In the genomic region with DNA sequence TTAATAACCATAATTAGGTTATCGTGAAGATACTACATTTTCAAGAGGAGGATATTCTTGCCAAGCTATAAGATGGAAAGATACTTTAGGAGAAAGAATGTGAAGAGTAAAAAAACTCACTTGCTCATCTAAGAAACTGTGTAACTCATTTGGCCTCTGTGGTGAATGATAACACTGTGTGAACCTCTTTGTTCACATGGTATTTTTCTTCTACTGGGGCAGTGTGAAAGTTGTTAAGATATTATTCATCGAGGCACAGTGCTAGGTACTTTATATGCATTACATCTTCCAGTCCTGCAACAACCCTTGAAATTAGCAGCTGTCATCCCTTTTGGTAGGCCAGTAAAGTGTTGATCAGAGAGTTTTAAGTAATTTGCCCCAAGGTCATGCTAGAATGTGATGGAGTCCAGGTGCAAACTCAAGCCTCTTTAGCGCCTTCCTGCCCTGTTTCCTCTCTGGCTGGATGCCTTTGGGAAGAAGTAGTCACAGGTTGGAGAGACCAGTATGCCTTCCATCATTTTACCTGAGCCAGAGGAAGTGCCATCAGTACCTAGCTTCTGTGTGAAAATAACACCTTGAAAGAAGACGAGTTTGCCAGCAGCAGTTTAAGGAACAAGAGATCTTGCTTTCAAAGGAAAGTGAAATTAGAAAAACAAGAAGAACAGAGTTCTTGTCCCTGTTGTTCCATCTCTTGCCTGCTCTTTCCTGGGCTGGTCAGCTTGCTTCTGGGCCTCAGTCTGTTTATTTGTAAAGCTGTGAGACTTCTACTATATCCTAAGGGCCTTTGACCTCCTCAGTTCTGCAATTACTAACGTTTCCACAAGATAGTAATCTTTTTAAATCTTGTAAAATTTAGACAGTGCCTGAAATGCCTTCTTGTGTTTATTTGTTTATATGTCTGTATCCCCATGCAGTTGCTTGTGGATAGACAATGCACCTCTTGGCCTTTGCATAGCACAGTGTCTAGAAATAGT, we compare ENCODE assay signal across 11 cellular contexts.
A peak's percentile ranks its signal among the peaks of the same experiment; 100 is the strongest.
DNase-seq lines count a peak whose midpoint lies in the region; ATAC-seq and TF ChIP-seq lines count a peak whose summit lies in the region.
"Had no signal": no experiment of that assay in that cellular context is flagged by ENCODE, and none has a peak within 500 bp of the region (broad histone marks: within the 10 kb centered on the region; RNA-seq: fewer than 3 reads in every experiment).

No MANE protein-coding gene starts in this region.

- no peak overlapping the region for H2AFZ ChIP-seq in PC-9

- H3K9me3 ChIP-seq in right cardiac atrium (ENCODE audit: control insufficient read depth, low read length) (no peaks in the 10 kb centered on the region), PC-9 (ENCODE audit: insufficient read depth, low read depth) (peaks cover 2% of the 10 kb centered on the region; the same call in 1 of the 2 replicates), aorta (ENCODE audit: control insufficient read depth, low read length) (no peaks in the 10 kb centered on the region), ascending aorta (no peaks in the 10 kb centered on the region)

- H3K36me3 ChIP-seq in PC-9 (ENCODE audit: low read depth) (peaks cover 43% of the 10 kb centered on the region), aorta (ENCODE audit: control insufficient read depth in 1 of 2, insufficient read depth in 2 of 2, low read length in 1 of 2) (peaks cover 0 to 2% of the 10 kb centered on the region in 2 donors), ascending aorta (no peaks in the 10 kb centered on the region)

- no TSS peak for BruUV-seq in PC-9 (replicated peaks; lab: Mats Ljungman, UMichigan)

- H3K4me1 ChIP-seq in right cardiac atrium (ENCODE audit: control insufficient read depth, insufficient read depth, low read length) = peaks cover 10% of the 10 kb centered on the region
- H3K4me1 ChIP-seq in PC-9 (replicated peaks; ENCODE audit: insufficient read depth) = peaks cover 73% of the 10 kb centered on the region
- peaks cover 7% of the 10 kb centered on the region in 2 donors for H3K4me1 ChIP-seq in aorta (ENCODE audit: control insufficient read depth in 1 of 2, insufficient read depth in 2 of 2, low read length in 2 of 2)
- peaks cover 0 to 17% of the 10 kb centered on the region in 2 donors for H3K4me1 ChIP-seq in ascending aorta

- WGBS in right cardiac atrium = 52% methylated on average over 5 of the region's 5 CpGs
- 53 to 61% methylated on average over 5 of the region's 5 CpGs for WGBS in aorta, 2 donors

- ATAC-seq in right cardiac atrium (no peak), left ventricle myocardium superior (no peak), aorta (ENCODE audit: low FRiP score) (peak; percentile 41)

- peaks cover 91% of the 10 kb centered on the region for H4K20me1 ChIP-seq in PC-9 (ENCODE audit: insufficient read depth)

- H3F3A ChIP-seq in PC-9 (ENCODE audit: insufficient read depth, low read depth) = peaks cover 87% of the 10 kb centered on the region

- H3K4me2 ChIP-seq in PC-9 = 0 out of 2 replicates have a peak overlapping the region, but pooled peaks have one; percentile 10

- intact Hi-C loops in right cardiac atrium (cut with DNase I) = no loop called here
- intact Hi-C loops in left ventricle myocardium superior (cut with micrococcal nuclease) = no loop called here
- intact Hi-C loops in PC-9 (cut with micrococcal nuclease; ENCODE audit: unreplicated experiment) = no loop called here
- intact Hi-C loops in aorta (cut with DNase I) = no loop called here
- intact Hi-C loops in ascending aorta (cut with DNase I) = no loop called here

- no peak for TF ChIP-seq CTCF in PC-9 (conservative IDR thresholded peaks at IDR 0.05)
- no peak for TF ChIP-seq CTCF in foreskin fibroblast (IDR thresholded peaks at IDR 0.05; ENCODE audit: low read depth, low read length)
- no peak for TF ChIP-seq CTCF in ascending aorta (IDR thresholded peaks at IDR 0.05)

- DNase-seq in right cardiac atrium = no peak
- DNase-seq in left ventricle myocardium superior = no peak
- DNase-seq in PC-9 = peak in 1 of 2 experiments; percentile 65
- DNase-seq in foreskin fibroblast = peak; percentile 18 to 43
- no peak for DNase-seq in aorta
- DNase-seq in amygdala (lab: John Stamatoyannopoulos, UW) = no peak
- no peak for DNase-seq in ascending aorta (ENCODE audit: low spot score in 2 of 2)
- DNase-seq in KBM-7 = no peak
- DNase-seq: hippocampal formation; NCI-H1417 treated with DMSO at 0.1 percent for 48 hours; stimulated activated CD4-positive, alpha-beta T cell treated with anti-CD3 and anti-CD28 coated beads, Interleukin-1b, Interleukin-23, amount 100 ng/mL, for 48 hours had no signal

- H3K27me3 ChIP-seq in right cardiac atrium (ENCODE audit: control insufficient read depth, insufficient read depth) (no peaks in the 10 kb centered on the region), PC-9 (ENCODE audit: insufficient read depth, low read depth) (no peaks in the 10 kb centered on the region), aorta (ENCODE audit: control insufficient read depth in 1 of 2, insufficient read depth in 2 of 2, low read length in 1 of 2) (no peaks in the 10 kb centered on the region), ascending aorta (no peaks in the 10 kb centered on the region)

- no peak overlapping the region for H3K4me3 ChIP-seq in right cardiac atrium (ENCODE audit: low read length)
- H3K4me3 ChIP-seq in PC-9 = no peak overlapping the region
- no peak overlapping the region for H3K4me3 ChIP-seq in foreskin fibroblast (ENCODE audit: low read depth in 1 of 2, low read length in 2 of 2)
- no peak overlapping the region for H3K4me3 ChIP-seq in aorta (ENCODE audit: low read length in 2 of 2)
- H3K4me3 ChIP-seq in ascending aorta = no peak overlapping the region

- H3K27ac ChIP-seq in right cardiac atrium (ENCODE audit: low read length) (peak overlapping the region; percentile 7), PC-9 (peak overlapping the region; percentile 45), aorta (ENCODE audit: low read depth in 1 of 2, low read length in 2 of 2) (no peak overlapping the region), ascending aorta (no peak overlapping the region)

- in situ Hi-C loops in KBM-7 (cut with MboI; ENCODE audit: low pct_unique_long_range_greater_than_20kb, low sequenced_read_pairs) = no loop called here

- peaks cover 100% of the 10 kb centered on the region for H3K79me2 ChIP-seq in PC-9 (ENCODE audit: low read depth)

- CTCF ChIA-PET in PC-9 (lab: Charles Lee) = interaction anchor here (0.6 kb wide), 4 partner anchors 113 to 385 kb away, joined by 3 to 13 read pairs (median 5); no protein-coding TSS in a partner anchor

- H3K9me2 ChIP-seq in PC-9 (ENCODE audit: insufficient read depth) = no peaks in the 10 kb centered on the region

- POLR2A ChIA-PET in PC-9 (lab: Charles Lee; ENCODE audit: unreplicated experiment) = interaction anchor here (0.7 kb wide), 1 partner anchor 49 kb away, joined by 3 read pairs; no protein-coding TSS in a partner anchor

Comparison
In these comparisons a context has a peak if more than half of its experiments do, and no peak if none do; other contexts are left out.
1. DNase-seq: peak in foreskin fibroblast (2 of 2); none in right cardiac atrium (0 of 3), left ventricle myocardium superior (single experiment), aorta (0 of 2), amygdala (0 of 56), ascending aorta (0 of 2) and KBM-7 (single experiment).
2. H3K27ac ChIP-seq: peak in right cardiac atrium (single experiment) and PC-9 (single experiment); none in aorta (0 of 2) and ascending aorta (0 of 2).